8 cellular contexts compared by ENCODE assay signal in the genomic region with DNA sequence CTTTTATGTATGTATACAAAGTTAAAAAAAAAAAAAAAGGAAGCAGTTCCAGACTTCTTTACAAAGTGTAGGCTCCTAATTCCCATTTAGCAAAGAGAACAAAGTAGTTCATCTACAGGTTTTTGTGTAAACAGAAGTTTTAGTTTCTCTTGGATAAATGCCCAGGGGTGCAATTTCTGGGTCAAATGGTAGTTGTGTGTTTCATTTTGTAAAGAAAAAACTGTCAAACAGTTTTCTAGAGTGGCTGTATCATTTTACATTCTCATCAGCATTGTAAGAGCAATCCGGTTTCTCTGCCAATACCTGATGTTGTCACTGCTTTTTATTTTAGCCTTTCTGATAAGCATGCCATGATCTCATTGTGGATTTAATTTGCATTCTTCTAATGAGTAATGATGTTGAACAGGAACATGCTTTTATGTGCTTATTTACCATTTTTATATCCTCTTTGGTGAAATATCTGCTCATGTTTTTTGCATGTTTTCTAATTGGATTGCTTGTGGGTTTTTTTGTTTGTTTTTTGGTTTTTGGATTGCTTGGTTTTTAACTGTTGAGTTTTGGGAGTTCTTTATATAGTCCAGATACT. TPM values are rescaled to one million over a fixed set of nuclear protein-coding genes. Genes with fewer than 3 reads are reported as not detected.
DNase-seq lines count a peak whose midpoint lies in the region; ATAC-seq and TF ChIP-seq lines count a peak whose summit lies in the region.

No MANE protein-coding gene starts in this region.

- peak; percentile 25 for DNase-seq in COLO668 (lab: John Stamatoyannopoulos, UW; ENCODE audit: unreplicated experiment)
- peak; percentile 48 for DNase-seq in HFFc6
- peak; percentile 78 for DNase-seq in NCI-H345 treated with DMSO at 0.1 percent for 48 hours (lab: John Stamatoyannopoulos, UW; ENCODE audit: unreplicated experiment)
- DNase-seq in fibroblast of pulmonary artery (ENCODE audit: low read depth), result peak; percentile 51
- no peak for DNase-seq in vagina (ENCODE audit: extremely low spot score in 2 of 2)
- no peak for DNase-seq in NK-92 (lab: John Stamatoyannopoulos, UW; ENCODE audit: unreplicated experiment)
- no peak for DNase-seq in activated CD4-positive, CD25-positive, alpha-beta regulatory T cell treated with anti-CD3 and anti-CD28 coated beads, Interleukin-2, amount 50 U/mL, for 72 hours

- H3K27me3 Mint-ChIP-seq in HFFc6 (ENCODE audit: insufficient read depth), result no peaks in the 10 kb centered on the region

- peak overlapping the region; percentile 3; the same call in 1 of the 2 replicates for H3K27ac Mint-ChIP-seq in HFFc6

- TF ChIP-seq POLR2A in vagina (IDR thresholded peaks at IDR 0.05), result no peak

- TF ChIP-seq CTCF in HFFc6 (IDR thresholded peaks at IDR 0.05), result no peak
- no peak for TF ChIP-seq CTCF in fibroblast of pulmonary artery (IDR thresholded peaks at IDR 0.05; ENCODE audit: low read length, missing control alignments)
- no peak for TF ChIP-seq CTCF in vagina (IDR thresholded peaks at IDR 0.05)

- peaks cover 18% of the 10 kb centered on the region; the same call in 1 of the 2 replicates for H3K36me3 Mint-ChIP-seq in HFFc6 (ENCODE audit: low read depth)

- peak overlapping the region; percentile 44 for H3K27ac ChIP-seq in vagina

- no peaks in the 10 kb centered on the region for H3K9me3 ChIP-seq in vagina

- H3K36me3 ChIP-seq in vagina, result no peaks in the 10 kb centered on the region

- no peaks in the 10 kb centered on the region for H3K9me3 Mint-ChIP-seq in HFFc6

- H3K4me3 ChIP-seq in fibroblast of pulmonary artery (replicated peaks; ENCODE audit: low read depth, low read length), result no peak overlapping the region
- H3K4me3 ChIP-seq in vagina, result no peak overlapping the region

- peaks cover 21% of the 10 kb centered on the region for H3K4me1 Mint-ChIP-seq in HFFc6 (ENCODE audit: low read depth)

- intact Hi-C loops in vagina (cut with DNase I), result no loop called here

- H3K4me1 ChIP-seq in vagina, result peaks cover 36% of the 10 kb centered on the region

- no peaks in the 10 kb centered on the region for H3K27me3 ChIP-seq in vagina

- no peak overlapping the region for H3K4me3 Mint-ChIP-seq in HFFc6

- ATAC-seq in HG03039 (IDR thresholded peaks at IDR 0.05; ENCODE audit: unreplicated experiment), result no peak

RNA-seq across cellular contexts. Expression of a gene that starts 16.6 kb away (rescaled TPM):
- 10 to 100 TPM; 64.6 to 88.0 (median 75.3) TPM for total RNA-seq in HFFc6 (2021; fragmentation: NEBNext Ultra II Directional; extraction: Animal tissue kit (Norgen Biotek cat#: 25700))
- total RNA-seq in vagina, result 71.2 TPM

Comparison
In these comparisons a context has a peak if more than half of its experiments do, and no peak if none do; other contexts are left out.
1. DNase-seq: peak in COLO668 (single experiment), HFFc6 (single experiment), NCI-H345 treated with DMSO at 0.1 percent for 48 hours (single experiment) and fibroblast of pulmonary artery (single experiment); none in vagina (0 of 2), NK-92 (single experiment) and activated CD4-positive, CD25-positive, alpha-beta regulatory T cell treated with anti-CD3 and anti-CD28 coated beads, Interleukin-2, amount 50 U/mL, for 72 hours (single experiment).